Comparison of ENCODE assay signal across 18 cellular contexts in the genomic region with DNA sequence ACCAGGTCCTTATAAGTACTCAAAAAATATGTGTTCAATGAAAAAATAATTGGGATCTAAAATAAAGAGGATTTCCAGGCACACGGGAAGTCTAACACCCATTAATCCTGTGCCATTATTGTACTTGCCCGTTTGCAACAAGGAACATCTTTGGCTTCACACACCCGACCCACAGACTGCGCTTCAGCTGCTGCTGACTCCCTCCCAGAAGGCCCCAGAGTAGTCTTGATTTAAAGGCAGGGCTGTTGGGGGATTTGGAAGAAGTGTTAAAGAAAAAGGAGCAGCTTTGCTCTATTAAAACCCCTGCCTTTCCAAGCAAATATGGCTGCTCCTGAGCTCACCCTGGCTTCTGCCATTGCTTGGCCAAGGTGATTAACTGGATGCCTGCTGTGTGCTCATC.
"Had no signal": no experiment of that assay in that cellular context is flagged by ENCODE, and none has a peak within 500 bp of the region (broad histone marks: within the 10 kb centered on the region; RNA-seq: fewer than 3 reads in every experiment).

No MANE protein-coding gene starts in this region.

- H3K36me3 ChIP-seq: colonic mucosa, esophagus muscularis mucosa, heart right ventricle, left lung, lower lobe of right lung had no signal

- DNase-seq: colonic mucosa; cortex of kidney; effector CD8-positive, alpha-beta T cell; effector memory CD8-positive, alpha-beta T cell; endodermal cell; glutamatergic neuron; heart right ventricle; hippocampal formation; left cardiac atrium; left lung; left ventricle myocardium superior; lower lobe of right lung; mesenchymal stem cell; mucosa of descending colon had no signal

- H3K27ac Mint-ChIP-seq: dendritic cell treated with granulocyte-macrophage colony-stimulating factor and Interleukin-4, amounts not matched to agents 40 ng/mL and 50 ng/mL, for 4 days; effector memory CD8-positive, alpha-beta T cell; endodermal cell; mesothelial cell of epicardium had no signal

- H3K36me3 Mint-ChIP-seq: mesothelial cell of epicardium had no signal

- H3K9me3 ChIP-seq: colonic mucosa, esophagus muscularis mucosa, heart right ventricle, left lung, lower lobe of right lung, mucosa of descending colon had no signal

- H3K27me3 Mint-ChIP-seq: dendritic cell treated with granulocyte-macrophage colony-stimulating factor and Interleukin-4, amounts not matched to agents 40 ng/mL and 50 ng/mL, for 4 days had no signal

- H3K4me1 Mint-ChIP-seq: endodermal cell had no signal

- H3K4me1 ChIP-seq: colonic mucosa, esophagus muscularis mucosa, foreskin keratinocyte, left lung had no signal

- H3K27ac ChIP-seq: colonic mucosa, esophagus muscularis mucosa, foreskin keratinocyte, heart right ventricle, left lung, lower lobe of right lung had no signal

- H3K4me3 Mint-ChIP-seq: dendritic cell treated with granulocyte-macrophage colony-stimulating factor and Interleukin-4, amounts not matched to agents 40 ng/mL and 50 ng/mL, for 4 days; effector memory CD8-positive, alpha-beta T cell; endodermal cell; mesothelial cell of epicardium had no signal

- H3K9me3 Mint-ChIP-seq: dendritic cell treated with granulocyte-macrophage colony-stimulating factor and Interleukin-4, amounts not matched to agents 40 ng/mL and 50 ng/mL, for 4 days; endodermal cell; mesothelial cell of epicardium had no signal

- H3K27me3 ChIP-seq: colonic mucosa, foreskin keratinocyte, left lung had no signal

- ATAC-seq: effector memory CD8-positive, alpha-beta T cell; foreskin keratinocyte; heart right ventricle; left lung; left ventricle myocardium superior; lower lobe of right lung; mucosa of descending colon had no signal

- H3K4me3 ChIP-seq: colonic mucosa, esophagus muscularis mucosa, heart right ventricle, left lung, lower lobe of right lung, mucosa of descending colon had no signal
